15 cellular contexts compared by ENCODE assay signal in genomic region chr6:69630767-69631166, GRCh38.
A peak's percentile ranks its signal among the peaks of the same experiment; 100 is the strongest.
DNase-seq lines count a peak whose midpoint lies in the region; ATAC-seq and TF ChIP-seq lines count a peak whose summit lies in the region.
"Had no signal": no experiment of that assay in that cellular context is flagged by ENCODE, and none has a peak within 500 bp of the region (broad histone marks: within the 10 kb centered on the region; RNA-seq: fewer than 3 reads in every experiment).

No MANE protein-coding gene starts in this region.

- H3K27ac ChIP-seq in KMS-11, result peak overlapping the region; percentile 89
- H3K27ac ChIP-seq in neural progenitor cell, result peak overlapping the region; percentile 87
- no peak overlapping the region for H3K27ac ChIP-seq in colonic mucosa

- H3F3A ChIP-seq in neural progenitor cell (ENCODE audit: low read depth), result peaks cover 31% of the 10 kb centered on the region

- TF ChIP-seq CTCF in KMS-11 (conservative IDR thresholded peaks at IDR 0.05; ENCODE audit: low read depth, low read length), result no peak
- TF ChIP-seq CTCF in WTC11 (IDR thresholded peaks at IDR 0.05), result no peak
- no peak for TF ChIP-seq CTCF in neural progenitor cell (IDR thresholded peaks at IDR 0.05)
- TF ChIP-seq CTCF in colonic mucosa (IDR thresholded peaks at IDR 0.05), result no peak

- CTCF ChIA-PET in WTC11 (lab: Charles Lee), result no interaction called here

- H3K4me3 ChIP-seq in KMS-11 (IDR thresholded peaks at IDR 0.05; ENCODE audit: insufficient read depth, low read depth, low read length) (no peak overlapping the region), neural progenitor cell (no peak overlapping the region), colonic mucosa (no peak overlapping the region)

- H4K20me1 ChIP-seq in KMS-11 (ENCODE audit: insufficient read depth), result no peaks in the 10 kb centered on the region
- no peaks in the 10 kb centered on the region for H4K20me1 ChIP-seq in neural progenitor cell (ENCODE audit: low read depth)

- H3K36me3 ChIP-seq in KMS-11 (ENCODE audit: insufficient read depth), result no peaks in the 10 kb centered on the region
- H3K36me3 ChIP-seq in neural progenitor cell, result no peaks in the 10 kb centered on the region
- no peaks in the 10 kb centered on the region for H3K36me3 ChIP-seq in colonic mucosa

- H3K27me3 ChIP-seq in KMS-11 (ENCODE audit: insufficient read depth, low read depth) (no peaks in the 10 kb centered on the region), neural progenitor cell (no peaks in the 10 kb centered on the region), colonic mucosa (no peaks in the 10 kb centered on the region)

- H3K9me3 ChIP-seq in neural progenitor cell (ENCODE audit: low read depth) (no peaks in the 10 kb centered on the region), colonic mucosa (no peaks in the 10 kb centered on the region)

- peaks cover 52% of the 10 kb centered on the region for H3K4me1 ChIP-seq in KMS-11 (ENCODE audit: low read depth, poor library complexity, severe bottlenecking)
- H3K4me1 ChIP-seq in neural progenitor cell, result peaks cover 23% of the 10 kb centered on the region
- no peaks in the 10 kb centered on the region for H3K4me1 ChIP-seq in colonic mucosa

- H3K27me3 Mint-ChIP-seq in WTC11 (ENCODE audit: low read depth) (no peaks in the 10 kb centered on the region), neural progenitor cell (ENCODE audit: insufficient read depth, low read depth) (no peaks in the 10 kb centered on the region)

- intact Hi-C loops in colonic mucosa (cut with DNase I), result no loop called here

- H3K9ac ChIP-seq in KMS-11 (peak overlapping the region; percentile 28; the same call in 1 of the 2 replicates), neural progenitor cell (no peak overlapping the region), colonic mucosa (ENCODE audit: low read depth in 2 of 2, low read length in 2 of 2) (no peak overlapping the region)

- ATAC-seq in WTC11 (no peak), HG03457 (IDR thresholded peaks at IDR 0.05; ENCODE audit: unreplicated experiment) (no peak)
- ATAC-seq: HCT116 had no signal

- peaks cover 14% of the 10 kb centered on the region for H3K4me1 Mint-ChIP-seq in WTC11
- peaks cover 16% of the 10 kb centered on the region for H3K4me1 Mint-ChIP-seq in neural progenitor cell

- DNase-seq in WTC11 (ENCODE audit: low spot score) (no peak), neural progenitor cell (ENCODE audit: low spot score) (no peak), T-helper 9 cell (no peak), colonic mucosa (no peak)
- DNase-seq: C1 segment of cervical spinal cord; Calu3; CD4-positive, alpha-beta memory T cell; COR-L47; DMS53; DMS79 treated with DMSO at 0.1 percent for 48 hours; GF-D8; H9 had no signal

- peak overlapping the region; percentile 95 for H3K4me2 ChIP-seq in KMS-11
- H3K4me2 ChIP-seq in neural progenitor cell, result no peak overlapping the region

- POLR2A ChIA-PET in WTC11 (lab: Charles Lee), result no interaction called here

- peak overlapping the region; percentile 19; the same call in 1 of the 2 replicates for H2AFZ ChIP-seq in KMS-11 (ENCODE audit: low read depth)
- H2AFZ ChIP-seq in neural progenitor cell (replicated peaks), result peak overlapping the region; percentile 88

- H3K79me2 ChIP-seq in KMS-11 (ENCODE audit: insufficient read depth, low read depth) (no peaks in the 10 kb centered on the region), neural progenitor cell (ENCODE audit: low read depth) (no peaks in the 10 kb centered on the region)

- H3K27ac Mint-ChIP-seq in WTC11 (no peak overlapping the region), neural progenitor cell (no peak overlapping the region)
- H3K27ac Mint-ChIP-seq: CD4-positive, alpha-beta memory T cell had no signal

- H3K4me3 Mint-ChIP-seq in WTC11 (no peak overlapping the region), neural progenitor cell (no peak overlapping the region)
- H3K4me3 Mint-ChIP-seq: H9 had no signal

- H3K36me3 Mint-ChIP-seq in WTC11 (no peaks in the 10 kb centered on the region), neural progenitor cell (peaks cover 2% of the 10 kb centered on the region)
- H3K36me3 Mint-ChIP-seq: CD4-positive, alpha-beta memory T cell had no signal

- H3K9me3 Mint-ChIP-seq in WTC11, result peaks cover 5% of the 10 kb centered on the region
- peaks cover 5% of the 10 kb centered on the region for H3K9me3 Mint-ChIP-seq in neural progenitor cell
- H3K9me3 Mint-ChIP-seq: H9 had no signal

TF ChIP-seq in WTC11, 78 proteins besides CTCF, POLR2A, EP300 and RAD21:
- TF ChIP-seq ZNF263 (CRISPR knock-in tag; IDR thresholded peaks at IDR 0.05; ENCODE audit: low read depth) (no peak), IRF2 (CRISPR knock-in tag; IDR thresholded peaks at IDR 0.05; ENCODE audit: borderline replicate concordance, low read depth) (no peak), TEAD1 (CRISPR knock-in tag; IDR thresholded peaks at IDR 0.05) (no peak), IRF1 (CRISPR knock-in tag; IDR thresholded peaks at IDR 0.05) (no peak), ELF4 (CRISPR knock-in tag; IDR thresholded peaks at IDR 0.05; ENCODE audit: low read depth) (no peak), TCF7 (CRISPR knock-in tag; IDR thresholded peaks at IDR 0.05; ENCODE audit: low read depth) (no peak), SMAD4 (CRISPR knock-in tag; IDR thresholded peaks at IDR 0.05) (no peak), CDX4 (CRISPR knock-in tag; IDR thresholded peaks at IDR 0.05; ENCODE audit: borderline replicate concordance) (no peak), RELA (CRISPR knock-in tag; IDR thresholded peaks at IDR 0.05; ENCODE audit: borderline replicate concordance) (no peak), EMX1 (CRISPR knock-in tag; IDR thresholded peaks at IDR 0.05) (no peak), USF2 (CRISPR knock-in tag; IDR thresholded peaks at IDR 0.05) (peak; percentile 74)
- TF ChIP-seq, protein P1, sequence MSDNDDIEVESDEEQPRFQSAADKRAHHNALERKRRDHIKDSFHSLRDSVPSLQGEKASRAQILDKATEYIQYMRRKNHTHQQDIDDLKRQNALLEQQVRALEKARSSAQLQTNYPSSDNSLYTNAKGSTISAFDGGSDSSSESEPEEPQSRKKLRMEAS (CRISPR knock-in tag; IDR thresholded peaks at IDR 0.05), result no peak
- TF ChIP-seq, protein P2, sequence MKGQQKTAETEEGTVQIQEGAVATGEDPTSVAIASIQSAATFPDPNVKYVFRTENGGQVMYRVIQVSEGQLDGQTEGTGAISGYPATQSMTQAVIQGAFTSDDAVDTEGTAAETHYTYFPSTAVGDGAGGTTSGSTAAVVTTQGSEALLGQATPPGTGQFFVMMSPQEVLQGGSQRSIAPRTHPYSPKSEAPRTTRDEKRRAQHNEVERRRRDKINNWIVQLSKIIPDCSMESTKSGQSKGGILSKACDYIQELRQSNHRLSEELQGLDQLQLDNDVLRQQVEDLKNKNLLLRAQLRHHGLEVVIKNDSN (CRISPR knock-in tag; IDR thresholded peaks at IDR 0.05), result peak; percentile 50
- TF ChIP-seq, protein P3, sequence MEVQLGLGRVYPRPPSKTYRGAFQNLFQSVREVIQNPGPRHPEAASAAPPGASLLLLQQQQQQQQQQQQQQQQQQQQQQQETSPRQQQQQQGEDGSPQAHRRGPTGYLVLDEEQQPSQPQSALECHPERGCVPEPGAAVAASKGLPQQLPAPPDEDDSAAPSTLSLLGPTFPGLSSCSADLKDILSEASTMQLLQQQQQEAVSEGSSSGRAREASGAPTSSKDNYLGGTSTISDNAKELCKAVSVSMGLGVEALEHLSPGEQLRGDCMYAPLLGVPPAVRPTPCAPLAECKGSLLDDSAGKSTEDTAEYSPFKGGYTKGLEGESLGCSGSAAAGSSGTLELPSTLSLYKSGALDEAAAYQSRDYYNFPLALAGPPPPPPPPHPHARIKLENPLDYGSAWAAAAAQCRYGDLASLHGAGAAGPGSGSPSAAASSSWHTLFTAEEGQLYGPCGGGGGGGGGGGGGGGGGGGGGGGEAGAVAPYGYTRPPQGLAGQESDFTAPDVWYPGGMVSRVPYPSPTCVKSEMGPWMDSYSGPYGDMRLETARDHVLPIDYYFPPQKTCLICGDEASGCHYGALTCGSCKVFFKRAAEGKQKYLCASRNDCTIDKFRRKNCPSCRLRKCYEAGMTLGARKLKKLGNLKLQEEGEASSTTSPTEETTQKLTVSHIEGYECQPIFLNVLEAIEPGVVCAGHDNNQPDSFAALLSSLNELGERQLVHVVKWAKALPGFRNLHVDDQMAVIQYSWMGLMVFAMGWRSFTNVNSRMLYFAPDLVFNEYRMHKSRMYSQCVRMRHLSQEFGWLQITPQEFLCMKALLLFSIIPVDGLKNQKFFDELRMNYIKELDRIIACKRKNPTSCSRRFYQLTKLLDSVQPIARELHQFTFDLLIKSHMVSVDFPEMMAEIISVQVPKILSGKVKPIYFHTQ (CRISPR knock-in tag; IDR thresholded peaks at IDR 0.05), result no peak
TF ChIP-seq in WTC11: peak in this region for 2.
